8 cellular contexts compared by ENCODE assay signal in the genomic region with DNA sequence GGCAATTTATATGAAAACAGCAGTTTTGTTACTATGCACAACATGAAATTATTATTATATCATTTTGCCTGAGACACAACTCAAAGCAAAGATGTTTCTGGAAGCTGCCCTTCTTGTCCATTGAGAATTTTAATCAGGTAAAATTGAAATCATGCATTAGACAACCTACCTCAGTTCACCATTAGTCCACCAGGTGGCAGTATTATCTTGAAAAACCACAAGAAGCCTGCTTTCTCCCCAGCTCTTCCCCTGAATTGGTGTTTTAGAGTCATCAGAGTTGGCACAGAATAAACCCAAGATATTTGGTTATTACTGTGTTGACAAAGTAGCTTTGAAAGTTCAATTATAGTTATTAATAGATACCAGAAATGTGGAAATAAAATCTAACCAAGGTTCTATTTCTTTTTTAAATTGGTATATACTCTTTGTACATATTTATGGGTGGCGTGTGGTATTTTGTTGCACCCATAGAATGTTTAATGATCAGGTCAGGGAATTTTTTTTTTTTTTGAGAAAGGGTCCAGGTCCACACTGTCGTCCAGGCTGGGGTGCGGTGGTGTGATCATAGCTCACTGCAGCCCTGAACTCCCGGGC. TPM values are rescaled to one million over a fixed set of nuclear protein-coding genes. Genes with fewer than 3 reads are reported as not detected.
DNase-seq lines count a peak whose midpoint lies in the region; ATAC-seq, FAIRE-seq and TF ChIP-seq lines count a peak whose summit lies in the region.

No MANE protein-coding gene starts in this region.

- H3K27me3 ChIP-seq in psoas muscle (ENCODE audit: insufficient read depth in 3 of 3, low read length in 2 of 3): no peaks in the 10 kb centered on the region

- DNase-seq in AG10803 (ENCODE audit: low read depth) (peak; percentile 90), GM12891 (ENCODE audit: insufficient read length, low spot score) (peak; percentile 20), HUDEP-2 (lab: John Stamatoyannopoulos, UW; ENCODE audit: unreplicated experiment in 76 of 76) (peak in 48 of 76 experiments; percentile 3 to 77 (median 42)), NOMO-1 treated with DMSO at 0.1 percent for 48 hours (lab: John Stamatoyannopoulos, UW; ENCODE audit: unreplicated experiment) (peak; percentile 52), glomerular visceral epithelial cell (ENCODE audit: extremely low spot score) (peak; percentile 85), psoas muscle (no peak)
- DNase-seq in activated T-cell treated with anti-CD3 and anti-CD28 coated beads, Interleukin-2, amount 50 U/mL, for 72 hours: peak; percentile 31 to 69

- H3K27ac Mint-ChIP-seq in activated T-cell treated with anti-CD3 and anti-CD28 coated beads, Interleukin-2, amount 50 U/mL, for 72 hours: no peak overlapping the region

- peak; percentile 56 for FAIRE-seq in GM12891 (lab: Jason Lieb, UNC)

- no peaks in the 10 kb centered on the region for H3K9me3 Mint-ChIP-seq in activated T-cell treated with anti-CD3 and anti-CD28 coated beads, Interleukin-2, amount 50 U/mL, for 72 hours

- no peak overlapping the region for H3K27ac ChIP-seq in psoas muscle

- intact Hi-C loops in psoas muscle (cut with DNase I): loop anchor here (1.0 to 5.0 kb wide), 3 partner anchors 101 to 202 kb away; no protein-coding TSS in a partner anchor

- H3K4me1 ChIP-seq in psoas muscle: no peaks in the 10 kb centered on the region

- ATAC-seq in activated T-cell treated with anti-CD3 and anti-CD28 coated beads, Interleukin-2, amount 50 U/mL, for 72 hours (replicated peaks in 1 of 2): peak; percentile 45 to 60
- ATAC-seq in psoas muscle (peak; percentile 76 to 90 (median 78)), GM21381 (IDR thresholded peaks at IDR 0.05; ENCODE audit: unreplicated experiment) (no peak)

- no peaks in the 10 kb centered on the region for H3K4me1 Mint-ChIP-seq in activated T-cell treated with anti-CD3 and anti-CD28 coated beads, Interleukin-2, amount 50 U/mL, for 72 hours (ENCODE audit: low read depth)

- no peaks in the 10 kb centered on the region for H3K27me3 Mint-ChIP-seq in activated T-cell treated with anti-CD3 and anti-CD28 coated beads, Interleukin-2, amount 50 U/mL, for 72 hours (ENCODE audit: low read depth)

- H3K4me3 ChIP-seq in AG10803 (ENCODE audit: low read length): no peak overlapping the region
- H3K4me3 ChIP-seq in psoas muscle: no peak overlapping the region

- no peaks in the 10 kb centered on the region for H3K36me3 Mint-ChIP-seq in activated T-cell treated with anti-CD3 and anti-CD28 coated beads, Interleukin-2, amount 50 U/mL, for 72 hours (ENCODE audit: insufficient read depth in 2 of 2)

- TF ChIP-seq CTCF in AG10803 (conservative IDR thresholded peaks at IDR 0.05; ENCODE audit: low read length) (peak; percentile 84), psoas muscle (IDR thresholded peaks at IDR 0.05) (peak; percentile 91)

- H3K36me3 ChIP-seq in psoas muscle (ENCODE audit: insufficient read depth in 1 of 2, low read depth in 1 of 2): no peaks in the 10 kb centered on the region

- WGBS in psoas muscle, 3 donors: 46 to 59% (median 57%) methylated on average over 4 of the region's 4 CpGs

- no peaks in the 10 kb centered on the region for H3K9me3 ChIP-seq in psoas muscle

- TF ChIP-seq POLR2A in GM12891 (IDR thresholded peaks at IDR 0.05; ENCODE audit: low read depth, low read length): no peak

- no peak overlapping the region for H3K4me3 Mint-ChIP-seq in activated T-cell treated with anti-CD3 and anti-CD28 coated beads, Interleukin-2, amount 50 U/mL, for 72 hours

TF ChIP-seq in GM12891, 5 proteins besides CTCF, POLR2A, EP300 and RAD21:
- TF ChIP-seq POU2F2 (IDR thresholded peaks at IDR 0.05; ENCODE audit: low read depth, low read length): no peak

RNA-seq across cellular contexts. Expression of a gene that starts 25.7 kb away (rescaled TPM):
- 14.7 TPM for polyA plus RNA-seq in GM12891 (2012; ENCODE audit: low read depth, missing spikeins)
- 10 to 100 TPM; 26.3 to 34.4 TPM for total RNA-seq in activated T-cell treated with anti-CD3 and anti-CD28 coated beads, Interleukin-2, amount 50 U/mL, for 72 hours
- total RNA-seq in psoas muscle: 10 to 100 TPM; 12.4 to 21.2 (median 17.6) TPM
- 10 to 100 TPM in 1 of 3 donors, 1 to 10 TPM in 2; 7.9 to 11.7 (median 9.4) TPM for polyA plus RNA-seq in psoas muscle

RNA-seq across cellular contexts. Expression of a gene that starts 25.8 kb away (rescaled TPM):
- polyA plus RNA-seq in GM12891 (2012; ENCODE audit: low read depth, missing spikeins): 14.1 TPM
- total RNA-seq in activated T-cell treated with anti-CD3 and anti-CD28 coated beads, Interleukin-2, amount 50 U/mL, for 72 hours: 10 to 100 TPM; 36.4 to 37.9 TPM
- 10 to 100 TPM in 1 of 4 donors, 1 to 10 TPM in 3; 7.8 to 12.2 (median 9.0) TPM for total RNA-seq in psoas muscle
- 10 to 100 TPM in 1 of 3 donors, 1 to 10 TPM in 2; 5.0 to 11.5 (median 5.5) TPM for polyA plus RNA-seq in psoas muscle

RNA-seq across cellular contexts. Expression of a gene that starts 34.8 kb away (rescaled TPM):
- 0.54 TPM for polyA plus RNA-seq in GM12891 (2012; ENCODE audit: low read depth, missing spikeins)
- under 1 TPM; 0.24 to 0.30 TPM for total RNA-seq in activated T-cell treated with anti-CD3 and anti-CD28 coated beads, Interleukin-2, amount 50 U/mL, for 72 hours
- 1 to 10 TPM in 3 of 4 donors, under 1 TPM in 1; 0.69 to 1.3 (median 1.1) TPM for total RNA-seq in psoas muscle
- under 1 TPM; 0.39 to 1.00 (median 0.93) TPM for polyA plus RNA-seq in psoas muscle

Comparison
In these comparisons a context has a peak if more than half of its experiments do, and no peak if none do; other contexts are left out.
1. DNase-seq: peak in AG10803 (single experiment), GM12891 (single experiment), HUDEP-2 (48 of 76), NOMO-1 treated with DMSO at 0.1 percent for 48 hours (single experiment), activated T-cell treated with anti-CD3 and anti-CD28 coated beads, Interleukin-2, amount 50 U/mL, for 72 hours (2 of 2) and glomerular visceral epithelial cell (single experiment); none in psoas muscle (0 of 2).